Comparison of ENCODE assay signal across 9 cellular contexts in genomic region chr9:5976668-5977397, GRCh38. TPM values are rescaled to one million over a fixed set of nuclear protein-coding genes. Genes with fewer than 3 reads are reported as not detected.
DNase-seq lines count a peak whose midpoint lies in the region; ATAC-seq and TF ChIP-seq lines count a peak whose summit lies in the region.
"Had no signal": no experiment of that assay in that cellular context is flagged by ENCODE, and none has a peak within 500 bp of the region (broad histone marks: within the 10 kb centered on the region; RNA-seq: fewer than 3 reads in every experiment).

No MANE protein-coding gene starts in this region.

- ATAC-seq in GM21381 (IDR thresholded peaks at IDR 0.05; ENCODE audit: unreplicated experiment): peak; percentile 73
- peak; percentile 85 for ATAC-seq in Right ventricle myocardium superior (ENCODE audit: poor library complexity)
- ATAC-seq in HG03280 (IDR thresholded peaks at IDR 0.05; ENCODE audit: unreplicated experiment): no peak

- TF ChIP-seq POLR2A in lower leg skin (IDR thresholded peaks at IDR 0.05): no peak

- DNase-seq in COLO829 (ENCODE audit: low spot score) (peak; percentile 2), MV-4-11 (lab: John Stamatoyannopoulos, UW) (peak; percentile 20), Right ventricle myocardium superior (no peak), midbrain (lab: John Stamatoyannopoulos, UW) (no peak), lower leg skin (ENCODE audit: low spot score in 2 of 2) (no peak), NCI-H1092 (lab: John Stamatoyannopoulos, UW) (no peak)

- no peak overlapping the region for H3K4me3 ChIP-seq in lower leg skin (ENCODE audit: low read depth, poor library complexity, severe bottlenecking)
- H3K4me3 ChIP-seq: SJSA1 had no signal

- no peak for TF ChIP-seq CTCF in lower leg skin (IDR thresholded peaks at IDR 0.05)

- WGBS in lower leg skin, 2 donors: 74 to 75% methylated on average over 2 of the region's 2 CpGs

- intact Hi-C loops in Right ventricle myocardium superior (cut with DNase I) (no loop called here), lower leg skin (cut with DNase I; ENCODE audit: low total_unique reads) (no loop called here)

RNA-seq across cellular contexts. Expression of gene RANBP6, which starts 38.6 kb away (rescaled TPM):
- 20.5 TPM for total RNA-seq in Right ventricle myocardium superior
- total RNA-seq in lower leg skin: 10 to 100 TPM; 16.0 to 19.8 (median 17.9) TPM

Comparison
In these comparisons a context has a peak if more than half of its experiments do, and no peak if none do; other contexts are left out.
1. DNase-seq: peak in COLO829 (single experiment) and MV-4-11 (single experiment); none in Right ventricle myocardium superior (single experiment), midbrain (single experiment), lower leg skin (0 of 2) and NCI-H1092 (single experiment).